ENCODE assay signal across 16 cellular contexts in genomic region chrX:129808829-129809745, GRCh38. TPM values are rescaled to one million over a fixed set of nuclear protein-coding genes. Genes with fewer than 3 reads are reported as not detected.
A peak's percentile ranks its signal among the peaks of the same experiment; 100 is the strongest.
DNase-seq lines count a peak whose midpoint lies in the region; ATAC-seq, FAIRE-seq and TF ChIP-seq lines count a peak whose summit lies in the region.
"Had no signal": no experiment of that assay in that cellular context is flagged by ENCODE, and none has a peak within 500 bp of the region (broad histone marks: within the 10 kb centered on the region; RNA-seq: fewer than 3 reads in every experiment).

No MANE protein-coding gene starts in this region.

- no peaks in the 10 kb centered on the region for H3K9me3 Mint-ChIP-seq in activated B cell treated with CpG ODN at 0.5 μM for 24 hours
- no peaks in the 10 kb centered on the region for H3K9me3 Mint-ChIP-seq in activated CD4-positive, alpha-beta T cell treated with anti-CD3 and anti-CD28 coated beads, Interleukin-2, amount 10 ng/mL, durations not matched to agents 7 days and 5 days

- intact Hi-C loops in activated B cell treated with CpG ODN at 0.5 μM for 24 hours (cut with micrococcal nuclease): no loop called here
- intact Hi-C loops in aorta (cut with DNase I): no loop called here
- intact Hi-C loops in vagina (cut with DNase I): no loop called here

- H3K9me3 ChIP-seq in aorta (ENCODE audit: control insufficient read depth, low read length) (no peaks in the 10 kb centered on the region), vagina (no peaks in the 10 kb centered on the region)

- H3K4me3 ChIP-seq in ACC112 (ENCODE audit: low read depth, low read length) (no peak overlapping the region), fibroblast of villous mesenchyme (ENCODE audit: low read depth, low read length) (no peak overlapping the region), aorta (ENCODE audit: low read length in 2 of 2) (no peak overlapping the region), vagina (no peak overlapping the region)
- H3K4me3 ChIP-seq: BLaER1, cardiac muscle cell had no signal

- H3K27ac ChIP-seq in ACC112 (ENCODE audit: low read depth, low read length) (peak overlapping the region; percentile 69), aorta (ENCODE audit: low read depth in 1 of 2, low read length in 2 of 2) (no peak overlapping the region), vagina (no peak overlapping the region)
- H3K27ac ChIP-seq: BLaER1, cardiac muscle cell, epithelial cell of prostate, parathyroid adenoma had no signal

- H2AFZ ChIP-seq in ACC112 (ENCODE audit: low read length, unreplicated experiment): no peak overlapping the region
- H2AFZ ChIP-seq: parathyroid adenoma had no signal

- H3K36me3 ChIP-seq in ACC112 (ENCODE audit: insufficient read depth, low read length) (peaks cover 6% of the 10 kb centered on the region), aorta (ENCODE audit: control insufficient read depth in 1 of 2, insufficient read depth in 2 of 2, low read length in 1 of 2) (peaks cover 0 to 2% of the 10 kb centered on the region in 2 donors), vagina (peaks cover 0 to 15% of the 10 kb centered on the region in 2 donors)
- H3K36me3 ChIP-seq: cardiac muscle cell had no signal

- peak; percentile 83 for FAIRE-seq in GM12892 (lab: Jason Lieb, UNC)

- TF ChIP-seq CTCF in activated B cell treated with CpG ODN at 0.5 μM for 24 hours (IDR thresholded peaks at IDR 0.05) (no peak), fibroblast of villous mesenchyme (IDR thresholded peaks at IDR 0.05; ENCODE audit: insufficient read depth, low read depth, low read length) (no peak), vagina (IDR thresholded peaks at IDR 0.05) (no peak)

- DNase-seq in GM12892 (ENCODE audit: insufficient read length) (no peak), activated B cell treated with CpG ODN at 0.5 μM for 24 hours (no peak), fibroblast of villous mesenchyme (ENCODE audit: low read depth) (peak; percentile 12), aorta (no peak), COLO668 (lab: John Stamatoyannopoulos, UW; ENCODE audit: unreplicated experiment) (no peak), vagina (ENCODE audit: extremely low spot score in 2 of 2) (no peak)
- no peak for DNase-seq in activated CD4-positive, alpha-beta T cell treated with anti-CD3 and anti-CD28 coated beads, Interleukin-2, amount 10 ng/mL, durations not matched to agents 7 days and 5 days
- DNase-seq: GF-D8, KBM-7, NCI-H2029 treated with DMSO at 0.1 percent for 48 hours, T-helper 1 cell had no signal

- ATAC-seq in activated B cell treated with CpG ODN at 0.5 μM for 24 hours (ENCODE audit: low read depth) (peak; percentile 42), aorta (ENCODE audit: low FRiP score) (no peak)

- H3K4me1 ChIP-seq in ACC112 (ENCODE audit: control insufficient read depth, insufficient read depth, low read length, unreplicated experiment): peaks cover 17% of the 10 kb centered on the region
- no peaks in the 10 kb centered on the region for H3K4me1 ChIP-seq in aorta (ENCODE audit: control insufficient read depth in 1 of 2, insufficient read depth in 2 of 2, low read length in 2 of 2)
- H3K4me1 ChIP-seq in vagina: no peaks in the 10 kb centered on the region
- H3K4me1 ChIP-seq: BLaER1, parathyroid adenoma had no signal

- 85 to 96% methylated on average over 6 of the region's 6 CpGs for WGBS in aorta, 2 donors

- POLR2A ChIA-PET in activated B cell treated with CpG ODN at 0.5 μM for 24 hours (lab: Charles Lee): interaction anchor here (0.7 kb wide), 1 partner anchor 33 kb away, joined by 3 read pairs; no protein-coding TSS in a partner anchor
- POLR2A ChIA-PET in activated CD4-positive, alpha-beta T cell treated with anti-CD3 and anti-CD28 coated beads, Interleukin-2, amount 10 ng/mL, durations not matched to agents 7 days and 5 days (lab: Charles Lee): no interaction called here

- H3K79me2 ChIP-seq in ACC112 (ENCODE audit: control insufficient read depth, insufficient read depth, low read length, unreplicated experiment): no peaks in the 10 kb centered on the region
- H3K79me2 ChIP-seq: parathyroid adenoma had no signal

- H3K27me3 Mint-ChIP-seq in activated B cell treated with CpG ODN at 0.5 μM for 24 hours: no peaks in the 10 kb centered on the region
- no peaks in the 10 kb centered on the region for H3K27me3 Mint-ChIP-seq in activated CD4-positive, alpha-beta T cell treated with anti-CD3 and anti-CD28 coated beads, Interleukin-2, amount 10 ng/mL, durations not matched to agents 7 days and 5 days

- H3K36me3 Mint-ChIP-seq in activated B cell treated with CpG ODN at 0.5 μM for 24 hours (ENCODE audit: low read depth): peaks cover 17% of the 10 kb centered on the region
- H3K36me3 Mint-ChIP-seq in activated CD4-positive, alpha-beta T cell treated with anti-CD3 and anti-CD28 coated beads, Interleukin-2, amount 10 ng/mL, durations not matched to agents 7 days and 5 days (ENCODE audit: low read depth): peaks cover 17% of the 10 kb centered on the region

- H3K4me3 Mint-ChIP-seq in activated B cell treated with CpG ODN at 0.5 μM for 24 hours: peak overlapping the region; percentile 44
- no peak overlapping the region for H3K4me3 Mint-ChIP-seq in activated CD4-positive, alpha-beta T cell treated with anti-CD3 and anti-CD28 coated beads, Interleukin-2, amount 10 ng/mL, durations not matched to agents 7 days and 5 days

- no peaks in the 10 kb centered on the region for H3K27me3 ChIP-seq in ACC112 (ENCODE audit: insufficient read depth, low read length)
- no peaks in the 10 kb centered on the region for H3K27me3 ChIP-seq in aorta (ENCODE audit: control insufficient read depth in 1 of 2, insufficient read depth in 2 of 2, low read length in 1 of 2)
- H3K27me3 ChIP-seq in vagina: no peaks in the 10 kb centered on the region
- H3K27me3 ChIP-seq: cardiac muscle cell had no signal

- TF ChIP-seq POLR2A in GM12892 (IDR thresholded peaks at IDR 0.05; ENCODE audit: low read depth, low read length) (no peak), vagina (IDR thresholded peaks at IDR 0.05) (no peak)

- CTCF ChIA-PET in activated B cell treated with CpG ODN at 0.5 μM for 24 hours (lab: Charles Lee): no interaction called here
- CTCF ChIA-PET in activated CD4-positive, alpha-beta T cell treated with anti-CD3 and anti-CD28 coated beads, Interleukin-2, amount 10 ng/mL, durations not matched to agents 7 days and 5 days (lab: Charles Lee): interaction anchor here (0.9 to 1.1 kb wide), 3 partner anchors 32 to 153 kb away, joined by 3 to 4 read pairs (median 3); no protein-coding TSS in a partner anchor

- peaks cover 21% of the 10 kb centered on the region for H3K4me1 Mint-ChIP-seq in activated B cell treated with CpG ODN at 0.5 μM for 24 hours
- peaks cover 15% of the 10 kb centered on the region for H3K4me1 Mint-ChIP-seq in activated CD4-positive, alpha-beta T cell treated with anti-CD3 and anti-CD28 coated beads, Interleukin-2, amount 10 ng/mL, durations not matched to agents 7 days and 5 days

- peak overlapping the region; percentile 18 for H3K27ac Mint-ChIP-seq in activated B cell treated with CpG ODN at 0.5 μM for 24 hours
- H3K27ac Mint-ChIP-seq in activated CD4-positive, alpha-beta T cell treated with anti-CD3 and anti-CD28 coated beads, Interleukin-2, amount 10 ng/mL, durations not matched to agents 7 days and 5 days: no peak overlapping the region

RNA-seq across cellular contexts. Expression of gene SASH3, which starts 29.3 kb away (rescaled TPM):
- 72.6 TPM for polyA plus RNA-seq in GM12892 (2012; ENCODE audit: missing spikeins)
- total RNA-seq in activated B cell treated with CpG ODN at 0.5 μM for 24 hours (209 TPM in 2 replicates), fibroblast of villous mesenchyme (not detected in 2 replicates), aorta (10 to 100 TPM; 12.7 to 16.1 TPM), vagina (14.0 TPM)
- polyA plus RNA-seq in aorta: 1 to 10 TPM in 1 of 2 donors, under 1 TPM in 1; 0.90 to 8.4 TPM
- 100 to 1,000 TPM; 254 to 264 TPM for total RNA-seq in activated CD4-positive, alpha-beta T cell treated with anti-CD3 and anti-CD28 coated beads, Interleukin-2, amount 10 ng/mL, durations not matched to agents 7 days and 5 days
- total RNA-seq: cardiac muscle cell had no signal

RNA-seq across cellular contexts. Expression of gene ZDHHC9, which starts 34.6 kb away (rescaled TPM):
- 5.6 TPM for polyA plus RNA-seq in GM12892 (2012; ENCODE audit: missing spikeins)
- 3.9 and 4.2 TPM in 2 replicates for total RNA-seq in activated B cell treated with CpG ODN at 0.5 μM for 24 hours
- 15.8 and 22.0 TPM in 2 replicates for total RNA-seq in fibroblast of villous mesenchyme
- total RNA-seq in aorta: 10 to 100 TPM; 21.3 to 24.0 TPM
- 1 to 10 TPM; 4.3 to 5.4 TPM for polyA plus RNA-seq in aorta
- 1 to 10 TPM; 4.1 to 4.2 TPM for total RNA-seq in activated CD4-positive, alpha-beta T cell treated with anti-CD3 and anti-CD28 coated beads, Interleukin-2, amount 10 ng/mL, durations not matched to agents 7 days and 5 days
- total RNA-seq in vagina: 19.2 TPM

Comparison
In these comparisons a context has a peak if more than half of its experiments do, and no peak if none do; other contexts are left out.
1. RNA of gene SASH3, which starts 29.3 kb away (total RNA-seq): 254 to 264 TPM in activated CD4-positive, alpha-beta T cell treated with anti-CD3 and anti-CD28 coated beads, Interleukin-2, amount 10 ng/mL, durations not matched to agents 7 days and 5 days, 209 TPM in activated B cell treated with CpG ODN at 0.5 μM for 24 hours, 12.7 to 16.1 TPM in aorta and 14.0 TPM in vagina (single experiment); not detected in fibroblast of villous mesenchyme; every median in the first group is over 10 times any median in the second.